In genomic region chr7:158125721-158126120, GRCh38 we compare ENCODE assay signal across 22 cellular contexts.
"Had no signal": no experiment of that assay in that cellular context is flagged by ENCODE, and none has a peak within 500 bp of the region (broad histone marks: within the 10 kb centered on the region; RNA-seq: fewer than 3 reads in every experiment).

No MANE protein-coding gene starts in this region.

- H3K27me3 ChIP-seq: breast epithelium, MG63 had no signal

- H3K9me3 ChIP-seq: MG63 had no signal

- H3K4me3 ChIP-seq: MG63 had no signal

- H3K27ac ChIP-seq: breast epithelium, KMS-11, WERI-Rb-1 had no signal

- DNase-seq: activated CD4-positive, alpha-beta T cell treated with anti-CD3 and anti-CD28 coated beads for 36 hours; activated CD8-positive, alpha-beta T cell treated with anti-CD3 and anti-CD28 coated beads for 36 hours; activated effector memory CD4-positive, alpha-beta T cell treated with Interleukin-2 at 50 U/mL for 16 hours; activated naive CD4-positive, alpha-beta T cell; activated T-cell treated with anti-CD3 and anti-CD28 coated beads, Interleukin-2, amount 50 U/mL, for 24 hours; central memory CD4-positive, alpha-beta T cell; MG63; MV-4-11; NCI-H1092 treated with DMSO at 0.1 percent for 48 hours; NCI-H1417 treated with DMSO at 0.1 percent for 48 hours; NCI-H1694; NCI-H2029; NCI-H2107; NCI-H345; NCI-H510A; NCI-H526 treated with DMSO at 0.1 percent for 48 hours; NCI-H82; SIG-M5; T-helper 1 cell; WERI-Rb-1 had no signal

- H3K4me1 ChIP-seq: breast epithelium had no signal

- ATAC-seq: activated CD4-positive, alpha-beta T cell treated with anti-CD3 and anti-CD28 coated beads for 36 hours; activated CD8-positive, alpha-beta T cell treated with anti-CD3 and anti-CD28 coated beads for 36 hours had no signal

- H3K9ac ChIP-seq: KMS-11 had no signal

- H3K36me3 ChIP-seq: breast epithelium, MG63, WERI-Rb-1 had no signal
